Comparison of ENCODE assay signal across 1 cellular context in the genomic region with DNA sequence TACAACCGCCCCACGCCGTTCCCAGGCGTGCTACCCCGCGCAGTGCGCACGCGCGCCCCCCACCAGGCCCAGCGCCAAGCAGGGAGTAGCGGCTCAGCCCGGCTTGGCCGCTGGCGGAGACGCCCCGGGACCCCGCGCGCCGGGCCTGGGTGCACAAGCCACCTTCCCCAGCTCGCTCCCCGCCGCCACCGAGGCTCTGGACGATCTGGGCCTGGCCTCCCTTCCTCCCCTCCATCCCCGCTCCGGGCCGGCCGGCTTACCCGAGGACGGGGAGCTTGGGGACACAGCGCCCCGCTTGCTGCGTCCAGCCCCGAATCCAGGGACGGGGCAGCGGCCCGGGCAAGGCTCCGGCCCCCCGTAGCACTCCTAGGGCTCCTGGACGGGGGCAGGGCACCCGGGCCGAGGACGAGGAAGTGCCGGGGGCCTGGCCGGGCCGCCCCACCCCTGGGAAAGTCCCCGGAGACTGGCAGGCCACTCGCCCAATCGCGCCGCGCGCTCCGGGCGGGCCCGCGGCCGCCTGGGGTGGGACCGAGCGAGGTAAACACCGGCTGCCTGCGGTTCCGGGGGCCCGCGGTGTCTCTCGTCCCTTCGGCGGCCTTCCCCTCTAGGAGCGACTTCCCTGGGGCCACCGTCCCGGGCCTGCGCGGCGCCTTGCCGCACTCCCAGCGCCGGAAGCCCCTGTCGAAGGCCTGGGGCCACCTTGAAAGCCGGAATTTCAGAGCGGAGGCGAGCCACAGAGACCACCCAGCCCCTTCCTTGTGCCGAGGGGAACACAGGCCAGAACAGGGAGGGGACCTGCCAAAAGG.
A peak's percentile ranks its signal among the peaks of the same experiment; 100 is the strongest.
TF ChIP-seq lines count a peak whose summit lies in the region.

TSS of gene TNIP1 (minus strand) at position 415 of the 806 bp plus-strand sequence. CDS start 15,939 bp downstream, outside the sequence.

TF ChIP-seq in K562, 482 proteins besides CTCF, POLR2A, EP300 and RAD21 (continued from another document and continues in another):
- TF ChIP-seq HNRNPL (IDR thresholded peaks at IDR 0.05; ENCODE audit: low read depth, low read length) (peak; percentile 61; the same call in 1 of the 2 replicates), ZNF197 (CRISPR knock-in tag; IDR thresholded peaks at IDR 0.05; ENCODE audit: low read depth) (no peak), SRF (CRISPR knock-in tag; IDR thresholded peaks at IDR 0.05) (peak in 1 of 2 experiments; percentile 8; a peak in 1 of 4 replicates), HNRNPUL1 (IDR thresholded peaks at IDR 0.05; ENCODE audit: low read length) (no peak), MTA1 (IDR thresholded peaks at IDR 0.05; ENCODE audit: borderline replicate concordance) (no peak), ZFP91 (CRISPR knock-in tag; IDR thresholded peaks at IDR 0.05) (no peak), RFX7 (CRISPR knock-in tag; IDR thresholded peaks at IDR 0.05) (no peak), MBD1 (CRISPR knock-in tag; IDR thresholded peaks at IDR 0.05) (no peak), POLR2H (tag; IDR thresholded peaks at IDR 0.05; ENCODE audit: low read depth) (0 out of 2 replicates have a peak, but pooled peaks have one; percentile 11), MBD2 (IDR thresholded peaks at IDR 0.05; ENCODE audit: borderline replicate concordance, low read depth) (peak; percentile 55; the same call in 1 of the 2 replicates), ZNF134 (CRISPR knock-in tag; conservative IDR thresholded peaks at IDR 0.05) (no peak), STAT5A (IDR thresholded peaks at IDR 0.05; ENCODE audit: borderline replicate concordance, low read length) (no peak), ATF1 (CRISPR knock-in tag; IDR thresholded peaks at IDR 0.05) (no peak), ATF1 (tag; IDR thresholded peaks at IDR 0.05) (peak; percentile 73), KDM1A (IDR thresholded peaks at IDR 0.05) (no peak), ZBED1 (IDR thresholded peaks at IDR 0.05) (0 out of 2 replicates have a peak, but pooled peaks have one; percentile 21), SIN3B (IDR thresholded peaks at IDR 0.05; ENCODE audit: low read depth) (peak; percentile 33; the same call in 1 of the 2 replicates), RAD51 (IDR thresholded peaks at IDR 0.05; ENCODE audit: borderline replicate concordance, low read depth) (no peak), ZBTB40 (IDR thresholded peaks at IDR 0.05) (peak; percentile 71), ZBTB40 (CRISPR knock-in tag; IDR thresholded peaks at IDR 0.05) (no peak), ELF2 (CRISPR knock-in tag; IDR thresholded peaks at IDR 0.05) (0 out of 2 replicates have a peak, but pooled peaks have one; percentile 42), ZKSCAN8 (CRISPR knock-in tag; IDR thresholded peaks at IDR 0.05) (no peak), E4F1 (CRISPR knock-in tag; IDR thresholded peaks at IDR 0.05; ENCODE audit: borderline replicate concordance) (no peak), ZNF586 (CRISPR knock-in tag; conservative IDR thresholded peaks at IDR 0.05) (no peak), ZNF384 (IDR thresholded peaks at IDR 0.05; ENCODE audit: low read depth, low read length) (no peak), PYGO2 (tag; IDR thresholded peaks at IDR 0.05) (no peak), ZNF354B (CRISPR knock-in tag; IDR thresholded peaks at IDR 0.05) (no peak), SNIP1 (IDR thresholded peaks at IDR 0.05; ENCODE audit: low read depth) (no peak), CBX5 (IDR thresholded peaks at IDR 0.05; ENCODE audit: borderline replicate concordance, low read depth) (no peak), NFE2 (IDR thresholded peaks at IDR 0.05; ENCODE audit: low read depth) (no peak), CBX2 (IDR thresholded peaks at IDR 0.05; ENCODE audit: insufficient read depth, low read length, poor library complexity, severe bottlenecking) (no peak), JUN (IDR thresholded peaks at IDR 0.05; ENCODE audit: borderline replicate concordance, low read depth, low read length) (peak; percentile 6; the same call in 1 of the 2 replicates), JUN (CRISPR knock-in tag; IDR thresholded peaks at IDR 0.05; ENCODE audit: borderline replicate concordance) (peak; percentile 90; the same call in 1 of the 2 replicates), ZNF696 (CRISPR knock-in tag; conservative IDR thresholded peaks at IDR 0.05) (no peak), SOX6 (IDR thresholded peaks at IDR 0.05) (peak; percentile 57; the same call in 1 of the 2 replicates), SRSF1 (IDR thresholded peaks at IDR 0.05; ENCODE audit: low read depth, low read length) (peak; percentile 83; the same call in 1 of the 2 replicates), ZNF561 (CRISPR knock-in tag; conservative IDR thresholded peaks at IDR 0.05) (no peak), NCOA4 (IDR thresholded peaks at IDR 0.05; ENCODE audit: partially characterized antibody) (no peak), CBFB (CRISPR knock-in tag; IDR thresholded peaks at IDR 0.05) (0 out of 2 replicates have a peak, but pooled peaks have one; percentile 75), XRCC3 (IDR thresholded peaks at IDR 0.05) (no peak), FOXJ2 (tag; IDR thresholded peaks at IDR 0.05) (peak; percentile 67; the same call in 1 of the 2 replicates), SMARCB1 (IDR thresholded peaks at IDR 0.05; ENCODE audit: insufficient read length, low read depth) (no peak), ZNF165 (CRISPR knock-in tag; IDR thresholded peaks at IDR 0.05; ENCODE audit: borderline replicate concordance) (no peak)
- TF ChIP-seq, protein P1, sequence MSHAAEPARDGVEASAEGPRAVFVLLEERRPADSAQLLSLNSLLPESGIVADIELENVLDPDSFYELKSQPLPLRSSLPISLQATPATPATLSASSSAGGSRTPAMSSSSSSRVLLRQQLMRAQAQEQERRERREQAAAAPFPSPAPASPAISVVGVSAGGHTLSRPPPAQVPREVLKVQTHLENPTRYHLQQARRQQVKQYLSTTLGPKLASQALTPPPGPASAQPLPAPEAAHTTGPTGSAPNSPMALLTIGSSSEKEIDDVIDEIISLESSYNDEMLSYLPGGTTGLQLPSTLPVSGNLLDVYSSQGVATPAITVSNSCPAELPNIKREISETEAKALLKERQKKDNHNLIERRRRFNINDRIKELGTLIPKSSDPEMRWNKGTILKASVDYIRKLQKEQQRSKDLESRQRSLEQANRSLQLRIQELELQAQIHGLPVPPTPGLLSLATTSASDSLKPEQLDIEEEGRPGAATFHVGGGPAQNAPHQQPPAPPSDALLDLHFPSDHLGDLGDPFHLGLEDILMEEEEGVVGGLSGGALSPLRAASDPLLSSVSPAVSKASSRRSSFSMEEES (CRISPR knock-in tag; IDR thresholded peaks at IDR 0.05), result no peak
- TF ChIP-seq, protein P2, sequence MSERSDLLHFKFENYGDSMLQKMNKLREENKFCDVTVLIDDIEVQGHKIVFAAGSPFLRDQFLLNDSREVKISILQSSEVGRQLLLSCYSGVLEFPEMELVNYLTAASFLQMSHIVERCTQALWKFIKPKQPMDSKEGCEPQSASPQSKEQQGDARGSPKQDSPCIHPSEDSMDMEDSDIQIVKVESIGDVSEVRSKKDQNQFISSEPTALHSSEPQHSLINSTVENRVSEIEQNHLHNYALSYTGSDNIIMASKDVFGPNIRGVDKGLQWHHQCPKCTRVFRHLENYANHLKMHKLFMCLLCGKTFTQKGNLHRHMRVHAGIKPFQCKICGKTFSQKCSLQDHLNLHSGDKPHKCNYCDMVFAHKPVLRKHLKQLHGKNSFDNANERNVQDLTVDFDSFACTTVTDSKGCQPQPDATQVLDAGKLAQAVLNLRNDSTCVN (CRISPR knock-in tag; IDR thresholded peaks at IDR 0.05), result no peak; the same call in 1 of the 2 replicates
